Comparison of ENCODE assay signal across 7 cellular contexts in the genomic region with DNA sequence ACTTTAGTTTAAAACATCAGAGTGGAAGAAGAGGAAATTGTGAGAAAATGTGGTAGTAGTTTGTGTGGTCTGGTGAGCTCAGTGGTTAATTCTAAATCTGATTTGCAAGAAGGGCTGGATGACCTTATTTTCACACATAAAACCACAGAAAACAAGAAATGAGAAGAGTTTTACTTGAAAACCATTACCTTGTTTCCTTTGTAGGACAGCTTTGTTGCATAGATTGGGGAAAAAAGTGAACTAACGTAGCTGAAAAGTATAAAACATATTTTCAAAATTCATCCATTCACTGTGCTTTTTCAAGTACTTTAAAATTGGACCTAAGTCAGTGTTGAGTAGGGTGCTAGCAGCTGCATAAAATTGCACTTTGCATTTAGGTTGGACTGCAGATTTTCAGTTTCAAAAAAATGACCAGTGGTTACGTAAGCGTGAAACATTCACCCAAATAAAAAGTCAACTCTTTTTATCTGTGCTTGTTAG.
DNase-seq lines count a peak whose midpoint lies in the region; ATAC-seq and TF ChIP-seq lines count a peak whose summit lies in the region.

No MANE protein-coding gene starts in this region.

- peak; percentile 96 for ATAC-seq in GM18873 (IDR thresholded peaks at IDR 0.05; ENCODE audit: low FRiP score, unreplicated experiment)
- ATAC-seq in GM21825 (IDR thresholded peaks at IDR 0.05; ENCODE audit: unreplicated experiment), result peak; percentile 93

- no peaks in the 10 kb centered on the region for H3K79me2 ChIP-seq in MM.1S (ENCODE audit: low read length)

- H3K36me3 ChIP-seq in MM.1S (replicated peaks; ENCODE audit: insufficient read depth, low read length), result no peaks in the 10 kb centered on the region

- H3K9me3 ChIP-seq in MM.1S (replicated peaks; ENCODE audit: insufficient read depth, low read length), result no peaks in the 10 kb centered on the region

- H3K9me2 ChIP-seq in MM.1S (replicated peaks; ENCODE audit: insufficient read depth, low read length), result no peaks in the 10 kb centered on the region

- H3F3A ChIP-seq in MM.1S (ENCODE audit: insufficient read depth, low read length), result no peaks in the 10 kb centered on the region

- H3K9me3 Mint-ChIP-seq in nephron progenitor cell, result no peaks in the 10 kb centered on the region

- no peaks in the 10 kb centered on the region for H3K4me1 Mint-ChIP-seq in nephron progenitor cell

- H3K4me1 ChIP-seq in MM.1S (ENCODE audit: low read length), result no peaks in the 10 kb centered on the region

- no peak overlapping the region for H3K4me3 ChIP-seq in MM.1S (ENCODE audit: low read length)

- H3K36me3 Mint-ChIP-seq in nephron progenitor cell (ENCODE audit: low read depth), result peaks cover 40% of the 10 kb centered on the region

- no peak overlapping the region for H3K4me3 Mint-ChIP-seq in nephron progenitor cell

- peak; percentile 1 for DNase-seq in KG1 (lab: John Stamatoyannopoulos, UW)
- DNase-seq in nephron progenitor cell, result no peak
- DNase-seq in NCI-H1436 treated with DMSO at 0.1 percent for 48 hours (lab: John Stamatoyannopoulos, UW), result no peak
- DNase-seq in effector CD8-positive, alpha-beta T cell (lab: John Stamatoyannopoulos, UW), result no peak
- no peak for DNase-seq in MM.1S

- TF ChIP-seq CTCF in nephron progenitor cell (IDR thresholded peaks at IDR 0.05) (no peak), MM.1S (IDR thresholded peaks at IDR 0.05; ENCODE audit: low read length) (no peak)

- H4K20me1 ChIP-seq in MM.1S (ENCODE audit: insufficient read depth, low read length), result no peaks in the 10 kb centered on the region

- no peak overlapping the region for H3K27ac ChIP-seq in MM.1S (ENCODE audit: low read length)

- H3K27me3 ChIP-seq in MM.1S (replicated peaks; ENCODE audit: insufficient read depth, low read length), result no peaks in the 10 kb centered on the region

- peak overlapping the region; percentile 44 for H3K27ac Mint-ChIP-seq in nephron progenitor cell

- no peak overlapping the region for H2AFZ ChIP-seq in MM.1S (ENCODE audit: low read length)

- H3K9ac ChIP-seq in MM.1S (ENCODE audit: low read length), result no peak overlapping the region

- H3K27me3 Mint-ChIP-seq in nephron progenitor cell (ENCODE audit: low read depth, poor library complexity), result no peaks in the 10 kb centered on the region

- H3K4me2 ChIP-seq in MM.1S (ENCODE audit: low read depth, low read length), result no peak overlapping the region
